In the genomic region with DNA sequence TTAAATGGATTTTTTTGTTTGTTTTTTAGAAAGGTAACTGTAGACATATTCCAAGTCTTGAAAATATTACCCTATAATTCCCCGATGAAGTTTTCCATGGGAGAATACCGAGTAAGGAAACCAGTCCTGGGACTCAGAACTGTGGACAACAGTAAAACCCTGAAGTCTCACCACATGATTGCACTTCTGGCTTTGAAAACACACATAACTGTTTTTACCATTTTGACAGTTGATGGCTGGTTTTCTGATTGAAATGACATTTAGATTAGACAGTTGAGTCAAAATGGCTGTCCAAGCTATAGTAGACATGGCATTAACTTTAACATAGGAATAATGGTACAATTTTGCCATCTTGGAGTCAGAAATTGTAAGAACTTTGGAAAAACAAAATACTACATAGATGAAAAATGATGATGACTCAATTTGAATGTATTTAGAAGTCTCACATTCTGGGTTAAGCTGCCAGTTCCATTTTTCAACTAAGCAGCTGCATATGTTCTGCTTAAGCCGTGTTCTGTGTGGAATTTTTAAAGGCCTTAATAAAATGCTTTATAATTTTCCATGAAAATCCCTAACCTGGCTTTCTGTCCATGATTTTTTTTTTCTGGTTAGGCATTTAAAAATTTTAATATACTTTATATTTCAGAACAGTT, we compare ENCODE assay signal across 13 cellular contexts. TPM values are rescaled to one million over a fixed set of nuclear protein-coding genes. Genes with fewer than 3 reads are reported as not detected.
DNase-seq lines count a peak whose midpoint lies in the region; ATAC-seq, FAIRE-seq and TF ChIP-seq lines count a peak whose summit lies in the region.
"Had no signal": no experiment of that assay in that cellular context is flagged by ENCODE, and none has a peak within 500 bp of the region (broad histone marks: within the 10 kb centered on the region; RNA-seq: fewer than 3 reads in every experiment).

No MANE protein-coding gene starts in this region.

- H3K27ac Mint-ChIP-seq in dendritic cell treated with granulocyte-macrophage colony-stimulating factor and Interleukin-4, amounts not matched to agents 40 ng/mL and 50 ng/mL, for 4 days = peak overlapping the region; percentile 92

- no peaks in the 10 kb centered on the region for H3K36me3 ChIP-seq in skeletal muscle satellite cell (ENCODE audit: insufficient read depth, low read length)

- no peaks in the 10 kb centered on the region for H3K27me3 Mint-ChIP-seq in dendritic cell treated with granulocyte-macrophage colony-stimulating factor and Interleukin-4, amounts not matched to agents 40 ng/mL and 50 ng/mL, for 4 days

- peak; percentile 17 for FAIRE-seq in GM12892 (lab: Jason Lieb, UNC)
- FAIRE-seq: urothelium cell line had no signal

- ATAC-seq in HG03135 (IDR thresholded peaks at IDR 0.05; ENCODE audit: unreplicated experiment) (no peak), HG03045 (IDR thresholded peaks at IDR 0.05; ENCODE audit: unreplicated experiment) (no peak)

- H3K4me2 ChIP-seq in skeletal muscle satellite cell (ENCODE audit: low read length) = no peak overlapping the region

- H3K36me3 Mint-ChIP-seq in dendritic cell treated with granulocyte-macrophage colony-stimulating factor and Interleukin-4, amounts not matched to agents 40 ng/mL and 50 ng/mL, for 4 days (ENCODE audit: low read depth) = peaks cover 40% of the 10 kb centered on the region

- TF ChIP-seq POLR2A in GM12892 (IDR thresholded peaks at IDR 0.05; ENCODE audit: low read depth, low read length) = no peak

- intact Hi-C loops in dendritic cell treated with granulocyte-macrophage colony-stimulating factor and Interleukin-4, amounts not matched to agents 40 ng/mL and 50 ng/mL, for 4 days (cut with micrococcal nuclease) = no loop called here

- no peaks in the 10 kb centered on the region for H3K27me3 ChIP-seq in skeletal muscle satellite cell (ENCODE audit: control insufficient read depth, insufficient read depth, low read length)

- peak overlapping the region; percentile 21 for H3K9ac ChIP-seq in skeletal muscle satellite cell (ENCODE audit: low read depth, low read length)

- H3K4me3 ChIP-seq in skeletal muscle satellite cell (ENCODE audit: low read length) = no peak overlapping the region

- no peaks in the 10 kb centered on the region for H3K9me3 Mint-ChIP-seq in dendritic cell treated with granulocyte-macrophage colony-stimulating factor and Interleukin-4, amounts not matched to agents 40 ng/mL and 50 ng/mL, for 4 days

- H3K4me1 ChIP-seq in skeletal muscle satellite cell (ENCODE audit: control insufficient read depth, insufficient read depth, low read length) = peaks cover 37% of the 10 kb centered on the region

- peaks cover 53% of the 10 kb centered on the region for H3K4me1 Mint-ChIP-seq in dendritic cell treated with granulocyte-macrophage colony-stimulating factor and Interleukin-4, amounts not matched to agents 40 ng/mL and 50 ng/mL, for 4 days (ENCODE audit: low read depth)

- H3K4me3 Mint-ChIP-seq in dendritic cell treated with granulocyte-macrophage colony-stimulating factor and Interleukin-4, amounts not matched to agents 40 ng/mL and 50 ng/mL, for 4 days = no peak overlapping the region
- H3K4me3 Mint-ChIP-seq: neural crest cell had no signal

- DNase-seq in GM12892 (ENCODE audit: insufficient read length) (no peak), OCI-M1 (lab: John Stamatoyannopoulos, UW) (peak; percentile 38), NCI-H69 (lab: John Stamatoyannopoulos, UW) (no peak)
- DNase-seq in stimulated activated CD4-positive, alpha-beta T cell treated with anti-CD3 and anti-CD28 coated beads, Interleukin-4, amount 100 ng/mL, for 24 hours = no peak
- DNase-seq: activated CD8-positive, alpha-beta memory T cell treated with anti-CD3 and anti-CD28 coated beads, Interleukin-2, amount 50 U/mL, for 4 hours; MM.1S; NCI-H748 treated with DMSO at 0.1 percent for 48 hours had no signal

- H3K9me3 ChIP-seq in skeletal muscle satellite cell (replicated peaks; ENCODE audit: low read length) = no peaks in the 10 kb centered on the region

RNA-seq across cellular contexts. Expression of gene WIPF1, which starts 38.3 kb away (rescaled TPM):
- polyA plus RNA-seq in GM12892 (2012; ENCODE audit: missing spikeins) = 108 TPM
- total RNA-seq in skeletal muscle satellite cell (2012; rRNA removed) = 15.7 and 19.0 TPM in 2 replicates
